ENCODE assay signal across 8 cellular contexts in genomic region chr6:47414517-47415167, GRCh38.
DNase-seq lines count a peak whose midpoint lies in the region; ATAC-seq and TF ChIP-seq lines count a peak whose summit lies in the region.

No MANE protein-coding gene starts in this region.

- peaks cover 35% of the 10 kb centered on the region for H3K27me3 Mint-ChIP-seq in dendritic cell treated with granulocyte-macrophage colony-stimulating factor and Interleukin-4, amounts not matched to agents 40 ng/mL and 50 ng/mL, for 4 days

- POLR2A ChIA-PET in PC-9 (lab: Charles Lee; ENCODE audit: unreplicated experiment), result interaction anchor here (0.7 kb wide), 2 partner anchors 46 to 216 kb away, joined by 4 to 5 read pairs; no protein-coding TSS in a partner anchor

- peak overlapping the region; percentile 77 for H3K4me3 ChIP-seq in ACC112 (ENCODE audit: low read depth, low read length)
- peak overlapping the region; percentile 50; the same call in 1 of the 2 replicates for H3K4me3 ChIP-seq in PC-9
- peak overlapping the region; percentile 38 for H3K4me3 ChIP-seq in mononuclear cell (ENCODE audit: low read length)

- no peaks in the 10 kb centered on the region for H3F3A ChIP-seq in PC-9 (ENCODE audit: insufficient read depth, low read depth)

- peak overlapping the region; percentile 75 for H3K4me2 ChIP-seq in PC-9

- intact Hi-C loops in PC-9 (cut with micrococcal nuclease; ENCODE audit: unreplicated experiment), result loop anchor here (1.0 to 5.0 kb wide), 5 partner anchors 62 to 366 kb away; partner anchors contain the start of gene CD2AP
- intact Hi-C loops in dendritic cell treated with granulocyte-macrophage colony-stimulating factor and Interleukin-4, amounts not matched to agents 40 ng/mL and 50 ng/mL, for 4 days (cut with micrococcal nuclease), result loop anchor here (1.0 to 10.0 kb wide), 4 partner anchors 63 to 367 kb away; partner anchors contain the start of gene CD2AP

- H3K27ac ChIP-seq in ACC112 (ENCODE audit: low read depth, low read length) (peak overlapping the region; percentile 81), PC-9 (peak overlapping the region; percentile 57)

- BruUV-seq in PC-9 (replicated peaks; lab: Mats Ljungman, UMichigan), result no TSS peak

- ATAC-seq in GM18517 (IDR thresholded peaks at IDR 0.05; ENCODE audit: unreplicated experiment) (peak; percentile 84), HG02938 (IDR thresholded peaks at IDR 0.05; ENCODE audit: unreplicated experiment) (peak; percentile 75)

- H3K9me2 ChIP-seq in PC-9 (ENCODE audit: insufficient read depth), result no peaks in the 10 kb centered on the region

- H3K4me1 Mint-ChIP-seq in dendritic cell treated with granulocyte-macrophage colony-stimulating factor and Interleukin-4, amounts not matched to agents 40 ng/mL and 50 ng/mL, for 4 days (ENCODE audit: low read depth), result peaks cover 19% of the 10 kb centered on the region

- CTCF ChIA-PET in PC-9 (lab: Charles Lee), result no interaction called here

- H3K36me3 ChIP-seq in ACC112 (ENCODE audit: insufficient read depth, low read length) (no peaks in the 10 kb centered on the region), PC-9 (ENCODE audit: low read depth) (no peaks in the 10 kb centered on the region)

- no peaks in the 10 kb centered on the region for H3K27me3 ChIP-seq in ACC112 (ENCODE audit: insufficient read depth, low read length)
- no peaks in the 10 kb centered on the region for H3K27me3 ChIP-seq in PC-9 (ENCODE audit: insufficient read depth, low read depth)
- H3K27me3 ChIP-seq in mononuclear cell (ENCODE audit: insufficient read depth, low read length), result no peaks in the 10 kb centered on the region

- DNase-seq in PC-9 (peak; percentile 3 to 55), NCI-H1930 (lab: John Stamatoyannopoulos, UW) (no peak), NCI-H345 treated with DMSO at 0.1 percent for 48 hours (lab: John Stamatoyannopoulos, UW; ENCODE audit: unreplicated experiment) (no peak)

- no peaks in the 10 kb centered on the region for H4K20me1 ChIP-seq in PC-9 (ENCODE audit: insufficient read depth)

- H3K9me3 Mint-ChIP-seq in dendritic cell treated with granulocyte-macrophage colony-stimulating factor and Interleukin-4, amounts not matched to agents 40 ng/mL and 50 ng/mL, for 4 days, result no peaks in the 10 kb centered on the region

- peak overlapping the region; percentile 61 for H3K4me3 Mint-ChIP-seq in dendritic cell treated with granulocyte-macrophage colony-stimulating factor and Interleukin-4, amounts not matched to agents 40 ng/mL and 50 ng/mL, for 4 days

- H3K4me1 ChIP-seq in ACC112 (ENCODE audit: control insufficient read depth, insufficient read depth, low read length, unreplicated experiment) (peaks cover 12% of the 10 kb centered on the region), PC-9 (replicated peaks; ENCODE audit: insufficient read depth) (peaks cover 13% of the 10 kb centered on the region), mononuclear cell (ENCODE audit: insufficient read depth, low read length) (peaks cover 16% of the 10 kb centered on the region)

- H3K27ac Mint-ChIP-seq in dendritic cell treated with granulocyte-macrophage colony-stimulating factor and Interleukin-4, amounts not matched to agents 40 ng/mL and 50 ng/mL, for 4 days, result peak overlapping the region; percentile 32

- H2AFZ ChIP-seq in ACC112 (ENCODE audit: low read length, unreplicated experiment), result peak overlapping the region; percentile 100
- H2AFZ ChIP-seq in PC-9, result peak overlapping the region; percentile 70

- no peak for TF ChIP-seq CTCF in PC-9 (conservative IDR thresholded peaks at IDR 0.05)

- H3K79me2 ChIP-seq in ACC112 (ENCODE audit: control insufficient read depth, insufficient read depth, low read length, unreplicated experiment) (no peaks in the 10 kb centered on the region), PC-9 (ENCODE audit: low read depth) (no peaks in the 10 kb centered on the region)

- H3K36me3 Mint-ChIP-seq in dendritic cell treated with granulocyte-macrophage colony-stimulating factor and Interleukin-4, amounts not matched to agents 40 ng/mL and 50 ng/mL, for 4 days (ENCODE audit: low read depth), result no peaks in the 10 kb centered on the region

- H3K9me3 ChIP-seq in PC-9 (ENCODE audit: insufficient read depth, low read depth) (no peaks in the 10 kb centered on the region; the same call in 1 of the 2 replicates), mononuclear cell (ENCODE audit: low read depth, low read length) (no peaks in the 10 kb centered on the region)

Comparison
In these comparisons a context has a peak if more than half of its experiments do, and no peak if none do; other contexts are left out.
1. DNase-seq: peak in PC-9 (2 of 2); none in NCI-H1930 (0 of 2) and NCI-H345 treated with DMSO at 0.1 percent for 48 hours (single experiment).
2. Peak in every context shown above with its lines, with median percentiles within 50 percentile points of each other: H3K4me3 ChIP-seq.